Comparison of ENCODE assay signal across 7 cellular contexts in genomic region chr19:19545707-19546106, GRCh38. TPM values are rescaled to one million over a fixed set of nuclear protein-coding genes. Genes with fewer than 3 reads are reported as not detected.
"Had no signal": no experiment of that assay in that cellular context is flagged by ENCODE, and none has a peak within 500 bp of the region (broad histone marks: within the 10 kb centered on the region; RNA-seq: fewer than 3 reads in every experiment).

No MANE protein-coding gene starts in this region.

- H3K27ac ChIP-seq: HL-60 had no signal

- H3K4me3 ChIP-seq: GM23338 had no signal

- H3K4me1 Mint-ChIP-seq: IgD-negative memory B cell had no signal

- H3K36me3 Mint-ChIP-seq: IgD-negative memory B cell had no signal

- DNase-seq: H9, HCEC 1CT had no signal

- H3K27ac Mint-ChIP-seq: GM23338, IgD-negative memory B cell had no signal

- H3K4me3 Mint-ChIP-seq: GM23338, H9, IgD-negative memory B cell had no signal

- H3K9me3 Mint-ChIP-seq: GM23338, H9, IgD-negative memory B cell had no signal

- ATAC-seq: GM23338, HepG2 had no signal

RNA-seq across cellular contexts. Expression of gene CILP2, which starts 7.6 kb away (rescaled TPM):
- total RNA-seq: HT1080 had no signal
